Comparison of ENCODE assay signal across 16 cellular contexts in the genomic region with DNA sequence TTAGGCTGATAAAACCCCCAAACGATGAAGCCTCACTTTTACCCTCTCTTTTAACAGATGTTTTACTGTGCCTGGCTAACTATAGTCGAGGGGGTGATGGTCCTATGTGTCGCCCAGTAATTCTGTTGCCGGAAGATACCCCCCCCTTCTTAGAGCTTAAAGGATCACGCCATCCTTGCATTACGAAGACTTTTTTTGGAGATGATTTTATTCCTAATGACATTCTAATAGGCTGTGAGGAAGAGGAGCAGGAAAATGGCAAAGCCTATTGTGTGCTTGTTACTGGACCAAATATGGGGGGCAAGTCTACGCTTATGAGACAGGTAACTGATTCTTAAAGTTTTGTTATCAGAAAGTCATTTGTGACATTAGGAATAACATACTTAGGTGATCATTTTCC.
"Had no signal": no experiment of that assay in that cellular context is flagged by ENCODE, and none has a peak within 500 bp of the region (broad histone marks: within the 10 kb centered on the region; RNA-seq: fewer than 3 reads in every experiment).

No MANE protein-coding gene starts in this region.

- H3K4me1 ChIP-seq: body of pancreas, neural progenitor cell, prostate gland, right atrium auricular region, tibial nerve, uterus had no signal

- H3K4me3 Mint-ChIP-seq: activated CD8-positive, alpha-beta memory T cell treated with anti-CD3 and anti-CD28 coated beads, Interleukin-2, amount 10 ng/mL, durations not matched to agents 7 days and 5 days; neural progenitor cell; T-helper 1 cell treated with Interleukin-12 subunit alpha and Interleukin-12 subunit beta and Interleukin-4 antibody, amounts not matched to agents 30 μg/mL and 1 μg/mL, for 36 hours had no signal

- H3K9me3 ChIP-seq: body of pancreas, prostate gland had no signal

- H2AFZ ChIP-seq: neural progenitor cell had no signal

- H3K27me3 Mint-ChIP-seq: activated CD8-positive, alpha-beta memory T cell treated with anti-CD3 and anti-CD28 coated beads, Interleukin-2, amount 10 ng/mL, durations not matched to agents 7 days and 5 days; stimulated activated naive CD8-positive, alpha-beta T cell treated with anti-CD3 and anti-CD28 coated beads, Interleukin-15, Interleukin-2, amounts not matched to agents 100 ng/mL and 50 ng/mL, for 24 hours had no signal

- DNase-seq: activated CD4-positive, alpha-beta T cell treated with anti-CD3 and anti-CD28 coated beads, Interleukin-2, amount 50 U/mL, for 4 hours; activated CD4-positive, CD25-positive, alpha-beta regulatory T cell treated with anti-CD3 and anti-CD28 coated beads, Interleukin-2, amount 50 U/mL, for 72 hours; activated CD8-positive, alpha-beta memory T cell treated with anti-CD3 and anti-CD28 coated beads, Interleukin-2, amount 10 ng/mL, durations not matched to agents 7 days and 5 days; activated effector memory CD4-positive, alpha-beta T cell treated with anti-CD3 and anti-CD28 coated beads, Interleukin-2, amount 50 U/mL, for 16 hours; body of pancreas; dorsolateral prefrontal cortex; head of caudate nucleus; left lung; midbrain; uterus had no signal

- H3K4me2 ChIP-seq: neural progenitor cell had no signal

- H3K27ac ChIP-seq: body of pancreas, dorsolateral prefrontal cortex, left lung, neural progenitor cell, prostate gland, right atrium auricular region, tibial nerve, uterus had no signal

- H3K4me1 Mint-ChIP-seq: activated CD8-positive, alpha-beta memory T cell treated with anti-CD3 and anti-CD28 coated beads, Interleukin-2, amount 10 ng/mL, durations not matched to agents 7 days and 5 days; neural progenitor cell had no signal

- H3K27ac Mint-ChIP-seq: activated CD8-positive, alpha-beta memory T cell treated with anti-CD3 and anti-CD28 coated beads, Interleukin-2, amount 10 ng/mL, durations not matched to agents 7 days and 5 days; neural progenitor cell; stimulated activated naive CD8-positive, alpha-beta T cell treated with anti-CD3 and anti-CD28 coated beads, Interleukin-15, Interleukin-2, amounts not matched to agents 100 ng/mL and 50 ng/mL, for 24 hours; T-helper 1 cell treated with Interleukin-12 subunit alpha and Interleukin-12 subunit beta and Interleukin-4 antibody, amounts not matched to agents 30 μg/mL and 1 μg/mL, for 36 hours had no signal

- ATAC-seq: activated CD8-positive, alpha-beta memory T cell treated with anti-CD3 and anti-CD28 coated beads, Interleukin-2, amount 10 ng/mL, durations not matched to agents 7 days and 5 days; body of pancreas; left lung had no signal

- H3K36me3 ChIP-seq: uterus had no signal

- H3K4me3 ChIP-seq: body of pancreas, dorsolateral prefrontal cortex, left lung, neural progenitor cell, prostate gland, right atrium auricular region, tibial nerve, uterus had no signal

- H3K27me3 ChIP-seq: body of pancreas, dorsolateral prefrontal cortex, left lung, neural progenitor cell, right atrium auricular region, tibial nerve, uterus had no signal

- H3K9ac ChIP-seq: neural progenitor cell had no signal
